In genomic region chr3:63779227-63779626, GRCh38 we compare ENCODE assay signal across 2 cellular contexts.
A peak's percentile ranks its signal among the peaks of the same experiment; 100 is the strongest.
TF ChIP-seq lines count a peak whose summit lies in the region.

No MANE protein-coding gene starts in this region.

TF ChIP-seq in GM23338, 12 proteins besides CTCF, POLR2A, EP300 and RAD21:
- TF ChIP-seq ETS1 (IDR thresholded peaks at IDR 0.05) (no peak), STAT1 (IDR thresholded peaks at IDR 0.05; ENCODE audit: unreplicated experiment) (no peak), EZH2 (IDR thresholded peaks at IDR 0.05; ENCODE audit: low read depth, unreplicated experiment) (no peak), REST (IDR thresholded peaks at IDR 0.05; ENCODE audit: unreplicated experiment) (no peak), JUNB (IDR thresholded peaks at IDR 0.05; ENCODE audit: unreplicated experiment) (no peak), ZNF114 (CRISPR knock-in tag; IDR thresholded peaks at IDR 0.05) (no peak)
TF ChIP-seq in GM23338: peak in this region for 0.

TF ChIP-seq in H1, 55 proteins besides CTCF, POLR2A, EP300 and RAD21:
- no peak for TF ChIP-seq HDAC6 (IDR thresholded peaks at IDR 0.05; ENCODE audit: low read depth, low read length)
- no peak for TF ChIP-seq RBBP5 (IDR thresholded peaks at IDR 0.05; ENCODE audit: borderline replicate concordance, low read depth, low read length)
- no peak for TF ChIP-seq CBX5 (IDR thresholded peaks at IDR 0.05; ENCODE audit: low read depth, low read length)
- no peak for TF ChIP-seq GTF2F1 (IDR thresholded peaks at IDR 0.05; ENCODE audit: borderline replicate concordance, low read depth, low read length)
- TF ChIP-seq USF2 (IDR thresholded peaks at IDR 0.05; ENCODE audit: low read length) = no peak
- TF ChIP-seq ZNF274 (IDR thresholded peaks at IDR 0.05; ENCODE audit: borderline replicate concordance, extremely low read depth, low read length) = no peak
- no peak for TF ChIP-seq POU5F1 (IDR thresholded peaks at IDR 0.05; ENCODE audit: low read depth, low read length)
- TF ChIP-seq BRCA1 (IDR thresholded peaks at IDR 0.05; ENCODE audit: low read depth, low read length) = no peak
- TF ChIP-seq JUND (IDR thresholded peaks at IDR 0.05; ENCODE audit: low read length) = no peak
- TF ChIP-seq EGR1 (IDR thresholded peaks at IDR 0.05; ENCODE audit: borderline replicate concordance, low read depth, low read length) = no peak
- no peak for TF ChIP-seq BCL11A (IDR thresholded peaks at IDR 0.05; ENCODE audit: low read depth in 2 of 2, low read length in 2 of 2)
- no peak for TF ChIP-seq SIX5 (IDR thresholded peaks at IDR 0.05; ENCODE audit: low read depth, low read length)
- TF ChIP-seq SAP30 (IDR thresholded peaks at IDR 0.05; ENCODE audit: insufficient read depth, insufficient replicate concordance, low read length) = no peak
- TF ChIP-seq SP1 (IDR thresholded peaks at IDR 0.05; ENCODE audit: low read depth, low read length) = 0 out of 2 replicates have a peak, but pooled peaks have one; percentile 58
- no peak for TF ChIP-seq CTBP2 (IDR thresholded peaks at IDR 0.05; ENCODE audit: borderline replicate concordance, insufficient read depth, insufficient read length, low read length)
- no peak for TF ChIP-seq CHD1 (IDR thresholded peaks at IDR 0.05; ENCODE audit: low read depth, low read length)
- 0 out of 2 replicates have a peak, but pooled peaks have one; percentile 23 for TF ChIP-seq CHD2 (IDR thresholded peaks at IDR 0.05; ENCODE audit: low read length)
